Comparison of ENCODE assay signal across 14 cellular contexts in the genomic region with DNA sequence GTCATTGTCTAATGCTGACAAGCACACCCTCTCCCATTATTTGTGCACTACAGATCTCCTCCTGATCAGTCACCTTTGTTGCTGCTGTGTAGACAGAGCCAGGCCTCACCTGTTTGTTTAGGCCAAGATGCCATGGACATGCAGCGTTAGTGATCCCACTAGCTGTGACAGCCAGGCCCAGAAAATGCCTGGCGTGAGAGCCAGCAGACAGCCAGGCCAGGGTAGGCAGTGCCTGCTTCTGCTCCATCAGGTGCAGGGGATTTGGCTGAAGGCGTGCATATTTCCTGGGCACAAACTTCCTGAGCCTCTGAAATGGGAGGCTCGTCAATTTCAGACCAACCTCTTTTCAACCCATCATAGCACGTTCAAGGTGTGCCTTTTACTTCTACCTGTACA. TPM values are rescaled to one million over a fixed set of nuclear protein-coding genes. Genes with fewer than 3 reads are reported as not detected.
A peak's percentile ranks its signal among the peaks of the same experiment; 100 is the strongest.
DNase-seq lines count a peak whose midpoint lies in the region; ATAC-seq and TF ChIP-seq lines count a peak whose summit lies in the region.
"Had no signal": no experiment of that assay in that cellular context is flagged by ENCODE, and none has a peak within 500 bp of the region (broad histone marks: within the 10 kb centered on the region; RNA-seq: fewer than 3 reads in every experiment).

No MANE protein-coding gene starts in this region.

- TF ChIP-seq POLR2A in esophagus squamous epithelium (IDR thresholded peaks at IDR 0.05) (no peak), testis (IDR thresholded peaks at IDR 0.05) (no peak)

- H3K36me3 ChIP-seq in PC-3 (ENCODE audit: low read depth, low read length) (peaks cover 9% of the 10 kb centered on the region; the same call in 1 of the 2 replicates), esophagus squamous epithelium (peaks cover 0 to 57% (median 4%) of the 10 kb centered on the region in 3 donors), testis (ENCODE audit: low read depth, missing control alignments) (no peaks in the 10 kb centered on the region)

- H4K20me1 ChIP-seq in PC-3 (ENCODE audit: low read length) = no peaks in the 10 kb centered on the region

- ATAC-seq in PC-3 = no peak
- ATAC-seq in HG02852 (IDR thresholded peaks at IDR 0.05; ENCODE audit: unreplicated experiment) = no peak
- ATAC-seq in left cardiac atrium = no peak
- ATAC-seq: Right ventricle myocardium inferior had no signal

- intact Hi-C loops in PC-3 (cut with micrococcal nuclease) = no loop called here
- intact Hi-C loops in esophagus squamous epithelium (cut with DNase I) = no loop called here
- intact Hi-C loops in testis (cut with DNase I; ENCODE audit: low total_unique reads) = no loop called here
- intact Hi-C loops in left cardiac atrium (cut with DNase I) = no loop called here

- H3K9me3 ChIP-seq in PC-3 (ENCODE audit: low read length) = no peaks in the 10 kb centered on the region
- H3K9me3 ChIP-seq in esophagus squamous epithelium = no peaks in the 10 kb centered on the region
- no peaks in the 10 kb centered on the region for H3K9me3 ChIP-seq in testis

- no peaks in the 10 kb centered on the region for H3F3A ChIP-seq in PC-3 (ENCODE audit: low read length, unreplicated experiment)

- no peaks in the 10 kb centered on the region for H3K79me2 ChIP-seq in PC-3 (ENCODE audit: low read length)

- CTCF ChIA-PET in activated naive CD4-positive, alpha-beta T cell treated with anti-CD3 and anti-CD28 coated beads, Interleukin-2, amount 10 ng/mL, durations not matched to agents 7 days and 5 days (lab: Charles Lee) = no interaction called here
- CTCF ChIA-PET in PC-3 (lab: Charles Lee) = no interaction called here

- DNase-seq in activated naive CD4-positive, alpha-beta T cell treated with anti-CD3 and anti-CD28 coated beads, Interleukin-2, amount 10 ng/mL, durations not matched to agents 7 days and 5 days = no peak
- DNase-seq in activated naive CD4-positive, alpha-beta T cell (lab: John Stamatoyannopoulos, UW) = no peak
- DNase-seq in PC-3 (no peak), esophagus squamous epithelium (lab: John Stamatoyannopoulos, UW) (no peak), testis (no peak), left cardiac atrium (no peak)
- no peak for DNase-seq in activated CD4-positive, CD25-positive, alpha-beta regulatory T cell treated with anti-CD3 and anti-CD28 coated beads, Interleukin-2, amount 50 U/mL, for 72 hours
- DNase-seq: activated CD4-positive, alpha-beta T cell treated with anti-CD3 and anti-CD28 coated beads for 4 hours; aorta had no signal

- no peaks in the 10 kb centered on the region for H3K4me1 ChIP-seq in PC-3 (ENCODE audit: insufficient read depth, low read length)
- H3K4me1 ChIP-seq in esophagus squamous epithelium = peaks cover 6 to 64% (median 31%) of the 10 kb centered on the region in 3 donors
- H3K4me1 ChIP-seq in testis = peaks cover 45% of the 10 kb centered on the region

- peaks cover 12% of the 10 kb centered on the region for H3K36me3 Mint-ChIP-seq in activated naive CD4-positive, alpha-beta T cell treated with anti-CD3 and anti-CD28 coated beads, Interleukin-2, amount 10 ng/mL, durations not matched to agents 7 days and 5 days

- BruUV-seq in PC-3 (replicated peaks; lab: Mats Ljungman, UMichigan) = TSS peak; percentile 48

- no peaks in the 10 kb centered on the region for H3K9me2 ChIP-seq in PC-3 (replicated peaks; ENCODE audit: low read length)

- no peaks in the 10 kb centered on the region for H3K27me3 Mint-ChIP-seq in activated naive CD4-positive, alpha-beta T cell treated with anti-CD3 and anti-CD28 coated beads, Interleukin-2, amount 10 ng/mL, durations not matched to agents 7 days and 5 days

- H3K27ac Mint-ChIP-seq in activated naive CD4-positive, alpha-beta T cell treated with anti-CD3 and anti-CD28 coated beads, Interleukin-2, amount 10 ng/mL, durations not matched to agents 7 days and 5 days = peak overlapping the region; percentile 72

- POLR2A ChIA-PET in PC-3 (lab: Charles Lee; ENCODE audit: unreplicated experiment) = no interaction called here

- 78 to 83% methylated on average over 4 of the region's 5 CpGs for WGBS in esophagus squamous epithelium, 2 donors
- WGBS in testis, 2 donors = 90 to 96% methylated on average over 3 to 5 of the region's 5 CpGs

- no peak overlapping the region for H3K4me3 Mint-ChIP-seq in activated naive CD4-positive, alpha-beta T cell treated with anti-CD3 and anti-CD28 coated beads, Interleukin-2, amount 10 ng/mL, durations not matched to agents 7 days and 5 days

- H3K4me1 Mint-ChIP-seq in activated naive CD4-positive, alpha-beta T cell treated with anti-CD3 and anti-CD28 coated beads, Interleukin-2, amount 10 ng/mL, durations not matched to agents 7 days and 5 days = peaks cover 24% of the 10 kb centered on the region

- H3K27ac ChIP-seq in PC-3 (ENCODE audit: low read length) = no peak overlapping the region
- peak overlapping the region in 3 of 4 donors; percentile 87 to 92 (median 89) for H3K27ac ChIP-seq in esophagus squamous epithelium
- H3K27ac ChIP-seq in testis = peak overlapping the region; percentile 85 to 96
- H3K27ac ChIP-seq: GM23248 had no signal

- no peak overlapping the region for H3K4me3 ChIP-seq in PC-3 (ENCODE audit: low read length)
- no peak overlapping the region for H3K4me3 ChIP-seq in esophagus squamous epithelium
- no peak overlapping the region for H3K4me3 ChIP-seq in testis
- H3K4me3 ChIP-seq: GM23248 had no signal

- no peak overlapping the region for H3K4me2 ChIP-seq in PC-3 (ENCODE audit: low read length)

- no peak overlapping the region for H3K9ac ChIP-seq in PC-3 (ENCODE audit: low read length)
- H3K9ac ChIP-seq: GM23248 had no signal

- no peak overlapping the region for H2AFZ ChIP-seq in PC-3 (ENCODE audit: low read length)
- H2AFZ ChIP-seq: GM23248 had no signal

- H3K27me3 ChIP-seq in PC-3 (ENCODE audit: low read length) (no peaks in the 10 kb centered on the region), esophagus squamous epithelium (no peaks in the 10 kb centered on the region), testis (no peaks in the 10 kb centered on the region)

- H3K9me3 Mint-ChIP-seq in activated naive CD4-positive, alpha-beta T cell treated with anti-CD3 and anti-CD28 coated beads, Interleukin-2, amount 10 ng/mL, durations not matched to agents 7 days and 5 days = no peaks in the 10 kb centered on the region

- TF ChIP-seq CTCF in PC-3 (conservative IDR thresholded peaks at IDR 0.05; ENCODE audit: low read depth, low read length) = no peak
- TF ChIP-seq CTCF in esophagus squamous epithelium (IDR thresholded peaks at IDR 0.05) = no peak
- TF ChIP-seq CTCF in testis (IDR thresholded peaks at IDR 0.05) = no peak

RNA-seq across cellular contexts. Expression of a gene that starts 27.3 kb away (rescaled TPM):
- total RNA-seq in PC-3 (2014; rRNA removed) (21.9 and 27.5 TPM in 2 replicates), esophagus squamous epithelium (10 to 100 TPM; 19.6 to 30.9 (median 27.3) TPM), testis (10 to 100 TPM; 42.4 to 68.4 TPM), left cardiac atrium (10 to 100 TPM; 24.0 TPM)
- 92.4 TPM for polyA plus RNA-seq in testis (ENCODE audit: insufficient read depth, low read depth, low replicate concordance)

RNA-seq across cellular contexts. Expression of a gene that starts 29.2 kb away (rescaled TPM):
- total RNA-seq in PC-3 (2014; rRNA removed) (55.6 and 82.1 TPM in 2 replicates), esophagus squamous epithelium (10 to 100 TPM; 32.4 to 46.5 (median 39.0) TPM), testis (100 to 1,000 TPM; 143 to 179 TPM), left cardiac atrium (10 to 100 TPM in 1 of 2 donors, 1 to 10 TPM in 1; 9.2 to 10.2 TPM)
- 90.3 TPM for polyA plus RNA-seq in testis (ENCODE audit: insufficient read depth, low read depth, low replicate concordance)

RNA-seq across cellular contexts. Expression of a gene that starts 55.2 kb away (rescaled TPM):
- total RNA-seq in PC-3 (2014; rRNA removed) = not detected in 2 replicates
- not detected for total RNA-seq in esophagus squamous epithelium
- total RNA-seq in testis = not detected
- not detected for polyA plus RNA-seq in testis (ENCODE audit: insufficient read depth, low read depth, low replicate concordance)
- 10 to 100 TPM in 1 of 2 donors, 1 to 10 TPM in 1; 4.2 to 10.7 TPM for total RNA-seq in left cardiac atrium
- total RNA-seq: aorta, GM23248, Right ventricle myocardium inferior had no signal
- polyA plus RNA-seq: aorta, esophagus, GM23248, neural cell had no signal
